Comparison of ENCODE assay signal across 10 cellular contexts in the genomic region with DNA sequence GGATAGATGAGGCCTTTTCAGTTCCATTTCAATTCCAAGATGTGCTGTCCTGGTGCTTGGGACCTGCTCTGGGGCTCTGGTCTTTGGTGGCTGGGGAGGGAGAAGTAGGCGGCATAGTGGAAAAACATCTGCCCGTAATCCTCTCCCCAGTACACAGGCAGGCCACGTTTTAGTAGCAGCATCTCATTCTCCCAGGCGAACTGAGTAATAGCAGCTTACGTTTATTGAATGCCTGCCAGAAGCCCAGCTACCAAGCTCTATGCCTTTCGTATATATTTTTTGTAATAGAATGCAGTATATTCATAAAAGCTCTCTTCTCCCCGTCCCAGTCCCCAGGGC. TPM values are rescaled to one million over a fixed set of nuclear protein-coding genes. Genes with fewer than 3 reads are reported as not detected.
A peak's percentile ranks its signal among the peaks of the same experiment; 100 is the strongest.
DNase-seq lines count a peak whose midpoint lies in the region; FAIRE-seq and TF ChIP-seq lines count a peak whose summit lies in the region.
"Had no signal": no experiment of that assay in that cellular context is flagged by ENCODE, and none has a peak within 500 bp of the region (broad histone marks: within the 10 kb centered on the region; RNA-seq: fewer than 3 reads in every experiment).

No MANE protein-coding gene starts in this region.

- peak; percentile 66 for DNase-seq in DMS 273 (lab: John Stamatoyannopoulos, UW; ENCODE audit: unreplicated experiment)
- no peak for DNase-seq in DMS 273 treated with DMSO at 0.1 percent for 48 hours (lab: John Stamatoyannopoulos, UW)
- DNase-seq in breast epithelium (ENCODE audit: low spot score in 2 of 2) = no peak
- DNase-seq in medulla oblongata (ENCODE audit: extremely low spot score) = peak; percentile 18
- no peak for DNase-seq in thyroid gland
- no peak for DNase-seq in urothelium cell line (ENCODE audit: low spot score)
- DNase-seq in GM19238 (ENCODE audit: insufficient read length, low spot score) = no peak
- no peak for DNase-seq in iPS-NIHi7 (ENCODE audit: extremely low spot score)
- DNase-seq: NCI-H2107 had no signal

- 67 to 77% methylated on average over 7 of the region's 7 CpGs for WGBS in thyroid gland, 2 donors

- H3K4me1 ChIP-seq in breast epithelium (peaks cover 0 to 22% of the 10 kb centered on the region in 2 donors), thyroid gland (peaks cover 17 to 48% of the 10 kb centered on the region in 2 donors)

- H3K27me3 ChIP-seq in breast epithelium (no peaks in the 10 kb centered on the region), thyroid gland (no peaks in the 10 kb centered on the region)

- intact Hi-C loops in breast epithelium (cut with DNase I; ENCODE audit: low total_unique reads) (no loop called here), thyroid gland (cut with DNase I) (no loop called here)

- H3K36me3 ChIP-seq in breast epithelium (no peaks in the 10 kb centered on the region), thyroid gland (no peaks in the 10 kb centered on the region)

- TF ChIP-seq POLR2A in breast epithelium (IDR thresholded peaks at IDR 0.05) (no peak), thyroid gland (IDR thresholded peaks at IDR 0.05) (no peak)

- H3K9me3 ChIP-seq in breast epithelium (no peaks in the 10 kb centered on the region), thyroid gland (no peaks in the 10 kb centered on the region)

- TF ChIP-seq CTCF in breast epithelium (IDR thresholded peaks at IDR 0.05) (no peak), thyroid gland (IDR thresholded peaks at IDR 0.05) (no peak)

- H3K27ac ChIP-seq in breast epithelium (peak overlapping the region; percentile 78 to 82), thyroid gland (peak overlapping the region; percentile 67 to 85 (median 70))
- H3K27ac ChIP-seq: 22Rv1 had no signal

- no peak for FAIRE-seq in urothelium cell line (lab: Jason Lieb, UNC)

- H3K4me3 ChIP-seq in breast epithelium (no peak overlapping the region), thyroid gland (replicated peaks in 1 of 3) (no peak overlapping the region)

RNA-seq across cellular contexts. Expression of gene ACO2, which starts 11.4 kb away (rescaled TPM):
- total RNA-seq in breast epithelium (10 to 100 TPM; 58.1 to 92.2 (median 65.2) TPM), thyroid gland (100 to 1,000 TPM in 3 of 4 donors, 10 to 100 TPM in 1; 81.3 to 205 (median 135) TPM)

RNA-seq across cellular contexts. Expression of gene PHF5A, which starts 11.9 kb away (rescaled TPM):
- total RNA-seq in breast epithelium = 10 to 100 TPM; 42.0 to 46.0 (median 43.8) TPM
- total RNA-seq in thyroid gland = 10 to 100 TPM; 22.4 to 58.3 (median 39.4) TPM

RNA-seq across cellular contexts. Expression of gene TOB2, which starts 33.8 kb away (rescaled TPM):
- 10 to 100 TPM; 28.8 to 61.9 (median 45.8) TPM for total RNA-seq in breast epithelium
- 100 to 1,000 TPM in 3 of 4 donors, 10 to 100 TPM in 1; 66.5 to 130 (median 115) TPM for total RNA-seq in thyroid gland

Comparison
In these comparisons a context has a peak if more than half of its experiments do, and no peak if none do; other contexts are left out.
1. DNase-seq: peak in DMS 273 (single experiment) and medulla oblongata (single experiment); none in DMS 273 treated with DMSO at 0.1 percent for 48 hours (single experiment), breast epithelium (0 of 2), thyroid gland (0 of 2), urothelium cell line (single experiment), GM19238 (single experiment) and iPS-NIHi7 (single experiment).